In the genomic region with DNA sequence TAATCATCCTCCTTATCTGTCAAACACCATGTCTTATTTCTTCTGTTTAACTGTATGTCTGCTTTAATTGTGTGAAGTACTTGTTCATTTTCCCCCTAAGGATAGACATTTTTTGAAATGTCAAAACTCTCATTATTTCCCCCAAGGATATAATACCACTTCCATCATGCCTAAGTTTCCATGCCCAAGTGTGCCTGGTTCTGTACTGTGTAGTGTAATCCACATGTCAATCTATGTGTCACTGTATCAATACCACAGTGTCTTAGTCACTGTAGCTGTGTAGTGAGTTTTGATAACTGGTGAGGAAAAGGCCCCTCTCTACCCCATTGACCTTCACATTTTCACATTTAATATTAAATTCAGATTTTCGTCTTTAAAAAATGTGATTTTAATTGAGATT, we compare ENCODE assay signal across 19 cellular contexts.
A peak's percentile ranks its signal among the peaks of the same experiment; 100 is the strongest.
DNase-seq lines count a peak whose midpoint lies in the region; ATAC-seq and TF ChIP-seq lines count a peak whose summit lies in the region.
"Had no signal": no experiment of that assay in that cellular context is flagged by ENCODE, and none has a peak within 500 bp of the region (broad histone marks: within the 10 kb centered on the region; RNA-seq: fewer than 3 reads in every experiment).

No MANE protein-coding gene starts in this region.

- no peak for ATAC-seq in GM18870 (IDR thresholded peaks at IDR 0.05; ENCODE audit: unreplicated experiment)
- ATAC-seq: GM23338, HCT116 had no signal

- no peak overlapping the region for H3K4me3 ChIP-seq in brain microvascular endothelial cell (ENCODE audit: low read depth, low read length)
- H3K4me3 ChIP-seq: GM23338, MG63 had no signal

- DNase-seq in EL (peak; percentile 17), HT1080 (ENCODE audit: low read depth) (peak; percentile 40), brain microvascular endothelial cell (peak; percentile 55), iris pigment epithelial cell (ENCODE audit: low read depth) (peak; percentile 15), OCI-M1 (lab: John Stamatoyannopoulos, UW) (no peak)
- DNase-seq in activated CD8-positive, alpha-beta memory T cell treated with anti-CD3 and anti-CD28 coated beads, Interleukin-2, amount 50 U/mL, for 48 hours, result no peak
- DNase-seq: ACHN, DMS79 treated with DMSO at 0.1 percent for 48 hours, GDM1, MG63, NCI-H1092 treated with DMSO at 0.1 percent for 48 hours, NCI-H2081, NCI-H748 treated with DMSO at 0.1 percent for 48 hours, T-helper 1 cell had no signal

- peak overlapping the region; percentile 32 for H3K27ac ChIP-seq in brain microvascular endothelial cell
- H3K27ac ChIP-seq: KMS-11, RWPE1 had no signal

- in situ Hi-C loops in brain microvascular endothelial cell (cut with HindIII; ENCODE audit: low pct_ligation_motif_present, low sequenced_read_pairs), result no loop called here

- H3K36me3 ChIP-seq in brain microvascular endothelial cell (replicated peaks), result no peaks in the 10 kb centered on the region
- H3K36me3 ChIP-seq: MG63 had no signal

- no peak for TF ChIP-seq CTCF in brain microvascular endothelial cell (IDR thresholded peaks at IDR 0.05; ENCODE audit: low read depth, low read length, missing control alignments)

- H3K27me3 ChIP-seq in brain microvascular endothelial cell (replicated peaks), result no peaks in the 10 kb centered on the region
- H3K27me3 ChIP-seq: MG63 had no signal

Comparison
In these comparisons a context has a peak if more than half of its experiments do, and no peak if none do; other contexts are left out.
1. DNase-seq: peak in EL (single experiment), HT1080 (single experiment), brain microvascular endothelial cell (single experiment) and iris pigment epithelial cell (single experiment); none in OCI-M1 (single experiment) and activated CD8-positive, alpha-beta memory T cell treated with anti-CD3 and anti-CD28 coated beads, Interleukin-2, amount 50 U/mL, for 48 hours (single experiment).